ENCODE assay signal across 1 cellular context in genomic region chr1:115115521-115116161, GRCh38.
TF ChIP-seq lines count a peak whose summit lies in the region.

No MANE protein-coding gene starts in this region.

TF ChIP-seq in GM12878, 131 proteins besides CTCF, POLR2A, EP300 and RAD21 (continued from another document):
- no peak for TF ChIP-seq RELB (IDR thresholded peaks at IDR 0.05; ENCODE audit: low read depth)
- no peak for TF ChIP-seq NFYA (IDR thresholded peaks at IDR 0.05; ENCODE audit: borderline replicate concordance, low read depth, low read length)
- no peak for TF ChIP-seq TCF12 (IDR thresholded peaks at IDR 0.05; ENCODE audit: low read depth, low read length)
- TF ChIP-seq RELA (IDR thresholded peaks at IDR 0.05; ENCODE audit: borderline replicate concordance, partially characterized antibody): no peak
- no peak for TF ChIP-seq JUND (IDR thresholded peaks at IDR 0.05; ENCODE audit: low read depth, low read length)
- TF ChIP-seq BCL3 (IDR thresholded peaks at IDR 0.05; ENCODE audit: borderline replicate concordance, insufficient read depth, low read depth, low read length, poor library complexity, severe bottlenecking): no peak
- no peak for TF ChIP-seq POLR2AphosphoS2 (IDR thresholded peaks at IDR 0.05; ENCODE audit: low read depth, low read length)
- no peak for TF ChIP-seq IRF4 (IDR thresholded peaks at IDR 0.05; ENCODE audit: low read depth, low read length)
- TF ChIP-seq TCF3 (IDR thresholded peaks at IDR 0.05; ENCODE audit: borderline replicate concordance, insufficient read depth, low read depth, low read length): no peak
- TF ChIP-seq DPF2 (IDR thresholded peaks at IDR 0.05): no peak
- no peak for TF ChIP-seq RBBP5 (conservative IDR thresholded peaks at IDR 0.05)
- TF ChIP-seq FOXM1 (IDR thresholded peaks at IDR 0.05; ENCODE audit: low read depth, low read length): no peak
